In the genomic region with DNA sequence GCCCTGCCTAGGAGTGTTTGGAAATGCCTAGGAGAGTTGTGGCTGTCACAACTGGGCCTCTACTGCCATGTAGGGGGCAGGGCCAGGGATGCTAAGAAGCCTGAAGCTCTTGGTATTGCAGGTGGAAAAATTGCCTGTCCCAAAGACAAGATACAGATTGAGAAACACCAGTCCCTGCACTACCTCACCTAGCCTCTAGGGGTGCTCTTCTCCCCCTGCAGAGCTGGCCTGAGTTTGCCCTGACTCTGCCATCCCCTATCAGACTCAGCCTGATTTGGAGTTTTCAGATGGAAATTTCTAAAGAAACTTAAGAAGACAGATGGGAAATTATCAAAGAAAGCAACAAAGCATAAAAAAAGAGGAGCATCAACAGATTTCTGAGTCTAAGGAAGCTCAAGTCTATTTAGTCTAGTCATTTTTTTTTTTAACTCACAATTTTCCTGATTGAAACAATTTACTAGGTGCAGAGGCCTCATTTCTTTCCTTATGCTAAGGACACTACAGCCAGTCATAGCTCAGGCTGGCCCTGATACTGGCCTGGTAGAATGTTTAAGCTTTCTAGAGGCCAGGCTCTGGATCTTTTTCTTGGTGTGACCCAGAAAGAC, we compare ENCODE assay signal across 8 cellular contexts.
DNase-seq lines count a peak whose midpoint lies in the region; ATAC-seq, FAIRE-seq and TF ChIP-seq lines count a peak whose summit lies in the region.

No MANE protein-coding gene starts in this region.

- no TSS peak for BruUV-seq in GM12878 (replicated peaks; lab: Mats Ljungman, UMichigan)

- H3K4me2 ChIP-seq in GM12878 (ENCODE audit: control insufficient read depth, insufficient read depth), result no peak overlapping the region

- peak; percentile 42 for DNase-seq in G401 (ENCODE audit: low spot score)
- DNase-seq in LoVo (ENCODE audit: low spot score), result peak; percentile 65
- DNase-seq in T-helper 2 cell, result peak in 4 of 5 experiments; percentile 13 to 52 (median 18)
- DNase-seq in GM12878 (ENCODE audit: low read depth, low spot score), result no peak
- peak; percentile 44 for DNase-seq in stimulated activated CD4-positive, alpha-beta T cell treated with anti-CD3 and anti-CD28 coated beads, Interleukin-4, amount 100 ng/mL, for 1 hour

- intact Hi-C loops in GM12878 (cut with micrococcal nuclease; ENCODE audit: unreplicated experiment), result loop anchor here (5.0 kb wide), 1 partner anchor 180 kb away; no protein-coding TSS in a partner anchor

- in situ Hi-C loops in G401 (cut with HindIII; ENCODE audit: low sequenced_read_pairs) (no loop called here), GM12878 (cut with MboI) (no loop called here)

- POLR2A ChIA-PET in GM12878 (lab: Charles Lee), result no interaction called here

- no peak overlapping the region for H3K9ac ChIP-seq in GM12878 (ENCODE audit: control insufficient read depth, insufficient read depth, low read length)

- peak; percentile 90 for FAIRE-seq in GM12878 (lab: Jason Lieb, UNC)
- FAIRE-seq in islet of Langerhans (lab: Jason Lieb, UNC), result peak; percentile 41

- TF ChIP-seq EP300 in GM12878 (IDR thresholded peaks at IDR 0.05; ENCODE audit: borderline replicate concordance in 1 of 2, control insufficient read depth in 1 of 2, low read depth in 2 of 2, low read length in 2 of 2), result no peak

- H3K4me1 ChIP-seq in GM12878 (ENCODE audit: control insufficient read depth, insufficient read depth, low read length), result no peaks in the 10 kb centered on the region

- SMC1A ChIA-PET in GM12878 (lab: Charles Lee; ENCODE audit: uncharacterized antibody, unreplicated experiment), result interaction anchor here (0.9 to 1.4 kb wide), 4 partner anchors 12 to 60 kb away, joined by 3 to 5 read pairs (median 4); no protein-coding TSS in a partner anchor

- no peak overlapping the region for H3K27ac ChIP-seq in GM12878 (ENCODE audit: control insufficient read depth, insufficient read depth)

- H3K9me3 ChIP-seq in GM12878 (replicated peaks; ENCODE audit: control insufficient read depth, insufficient read depth, low read length), result no peaks in the 10 kb centered on the region

- H3K4me3 ChIP-seq in GM12878, result no peak overlapping the region

- H3K79me2 ChIP-seq in GM12878 (ENCODE audit: control insufficient read depth, insufficient read depth, low read length), result no peaks in the 10 kb centered on the region

- TF ChIP-seq RAD21 in GM12878 (IDR thresholded peaks at IDR 0.05; ENCODE audit: insufficient read depth, low read depth, low read length), result peak; percentile 48

- TF ChIP-seq CTCF in GM12878 (IDR thresholded peaks at IDR 0.05 in 2 of 3, conservative IDR thresholded peaks at IDR 0.05 in 1 of 3; ENCODE audit: control insufficient read depth in 2 of 3, extremely low read depth in 1 of 3, insufficient read depth in 1 of 3, low read depth in 3 of 3, low read length in 3 of 3), result peak; percentile 78 to 97 (median 97)

- no peaks in the 10 kb centered on the region for H3K36me3 ChIP-seq in GM12878 (ENCODE audit: control insufficient read depth in 2 of 2, insufficient read depth in 2 of 2, low read length in 1 of 2)

- RAD21 ChIA-PET in GM12878 (lab: Charles Lee; ENCODE audit: unreplicated experiment), result interaction anchor here (1.0 to 1.3 kb wide), 6 partner anchors 22 to 181 kb away, joined by 3 to 8 read pairs (median 4); no protein-coding TSS in a partner anchor

- H2AFZ ChIP-seq in GM12878 (ENCODE audit: control insufficient read depth, low read depth, low read length), result no peak overlapping the region

- ATAC-seq in GM12878 (peak; percentile 94), GM21360 (IDR thresholded peaks at IDR 0.05; ENCODE audit: unreplicated experiment) (no peak), GM21447 (IDR thresholded peaks at IDR 0.05; ENCODE audit: unreplicated experiment) (no peak)

- H4K20me1 ChIP-seq in GM12878 (ENCODE audit: control insufficient read depth, insufficient read depth), result no peaks in the 10 kb centered on the region

- H3K27me3 ChIP-seq in GM12878 (replicated peaks in 1 of 2; ENCODE audit: control insufficient read depth in 2 of 2, insufficient read depth in 2 of 2, low read length in 1 of 2), result peaks cover 0 to 1% of the 10 kb centered on the region in 2 experiments; a peak in 1 of 4 replicates

- CTCF ChIA-PET in GM12878 (lab: Yijun Ruan, JAX), result interaction anchor here (0.6 to 12.3 kb wide), 37 partner anchors 9 to 1946 kb away, joined by 3 to 134 read pairs (median 4); no protein-coding TSS in a partner anchor

- no peak for TF ChIP-seq POLR2A in GM12878 (IDR thresholded peaks at IDR 0.05; ENCODE audit: low read depth, low read length)

TF ChIP-seq in GM12878, 131 proteins besides CTCF, POLR2A, EP300 and RAD21:
- no peak for TF ChIP-seq ATF7 (IDR thresholded peaks at IDR 0.05; ENCODE audit: low read depth)
- TF ChIP-seq PML (IDR thresholded peaks at IDR 0.05; ENCODE audit: low read length), result no peak
- peak; percentile 36; the same call in 1 of the 2 replicates for TF ChIP-seq SMC3 (IDR thresholded peaks at IDR 0.05; ENCODE audit: borderline replicate concordance, low read length)
